ENCODE assay signal across 33 cellular contexts in the genomic region with DNA sequence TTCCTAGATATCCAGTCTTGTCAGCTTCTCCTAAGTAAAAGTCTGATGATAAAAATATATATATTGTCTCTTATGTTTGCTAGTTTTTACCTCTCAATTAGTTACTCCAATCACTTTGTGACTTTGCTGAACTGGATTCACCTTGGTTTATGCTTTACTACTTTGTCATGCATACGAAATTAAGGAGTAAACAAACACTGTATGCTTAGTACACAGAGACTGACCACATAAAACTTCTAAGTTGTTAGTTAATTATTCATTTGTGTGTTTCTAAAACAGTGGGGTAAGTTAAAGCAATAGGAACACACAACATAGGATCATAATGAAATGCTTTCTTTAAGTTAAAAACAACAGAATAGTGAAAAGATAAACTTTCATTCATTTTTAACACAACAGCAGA.
DNase-seq lines count a peak whose midpoint lies in the region; ATAC-seq, FAIRE-seq and TF ChIP-seq lines count a peak whose summit lies in the region.
"Had no signal": no experiment of that assay in that cellular context is flagged by ENCODE, and none has a peak within 500 bp of the region (broad histone marks: within the 10 kb centered on the region; RNA-seq: fewer than 3 reads in every experiment).

No MANE protein-coding gene starts in this region.

- DNase-seq in GM12878 (ENCODE audit: low read depth, low spot score) (no peak), MCF 10A (ENCODE audit: unreplicated experiment) (no peak)
- DNase-seq in activated naive CD4-positive, alpha-beta T cell treated with anti-CD3 and anti-CD28 coated beads for 36 hours = no peak
- DNase-seq: ACHN; activated CD4-positive, alpha-beta T cell treated with anti-CD3 and anti-CD28 coated beads for 48 hours; activated CD8-positive, alpha-beta memory T cell treated with anti-CD3 and anti-CD28 coated beads for 24 hours; activated gamma-delta T cell; activated T-cell treated with anti-CD3 and anti-CD28 coated beads, Interleukin-2, amount 50 U/mL, for 1 hour; BE2C; CD8-positive, alpha-beta memory T cell; central memory CD4-positive, alpha-beta T cell; GDM1; NCI-H1417 treated with DMSO at 0.1 percent for 48 hours; NCI-H2081 treated with DMSO at 0.1 percent for 48 hours; NCI-H226; NCI-H69; nephron progenitor cell; ovary; Peyer's patch; retina; SIG-M5; SW 1271; T-helper 9 cell; WERI-Rb-1 had no signal

- FAIRE-seq in GM12878 (lab: Jason Lieb, UNC) = no peak
- FAIRE-seq: astrocyte, frontal cortex, H54 had no signal

- no peak for TF ChIP-seq RAD21 in GM12878 (IDR thresholded peaks at IDR 0.05; ENCODE audit: insufficient read depth, low read depth, low read length)

- H2AFZ ChIP-seq in GM12878 (ENCODE audit: control insufficient read depth, low read depth, low read length) = no peak overlapping the region

- no peaks in the 10 kb centered on the region for H4K20me1 ChIP-seq in GM12878 (ENCODE audit: control insufficient read depth, insufficient read depth)

- CTCF ChIA-PET in GM12878 (lab: Yijun Ruan, JAX) (interaction anchor here (1.4 kb wide), 1 partner anchor 9 kb away, joined by 5 read pairs; no protein-coding TSS in a partner anchor), MCF 10A (lab: Yijun Ruan, JAX) (interaction anchor here (1.2 kb wide), 1 partner anchor 11 kb away, joined by 4 read pairs; no protein-coding TSS in a partner anchor)
- CTCF ChIA-PET in activated naive CD4-positive, alpha-beta T cell treated with anti-CD3 and anti-CD28 coated beads for 36 hours (lab: Charles Lee) = no interaction called here

- no peak overlapping the region for H3K27ac ChIP-seq in GM12878 (ENCODE audit: control insufficient read depth, insufficient read depth)
- H3K27ac ChIP-seq: KMS-11, ovary, Peyer's patch, tibial nerve, WERI-Rb-1 had no signal

- SMC1A ChIA-PET in GM12878 (lab: Charles Lee; ENCODE audit: uncharacterized antibody, unreplicated experiment) = interaction anchor here (0.7 to 3.4 kb wide), 11 partner anchors 10 to 135 kb away, joined by 3 to 30 read pairs (median 3); no protein-coding TSS in a partner anchor

- WGBS in GM12878 (ENCODE audit: insufficient coverage, insufficient replicate concordance, low lambda C conversion rate, missing lambda C conversion rate) = 7% methylated on average over 1 of the region's 1 CpG

- H3K4me1 Mint-ChIP-seq in MCF 10A (ENCODE audit: insufficient read depth, unreplicated experiment) = peaks cover 6% of the 10 kb centered on the region
- H3K4me1 Mint-ChIP-seq in activated naive CD4-positive, alpha-beta T cell treated with anti-CD3 and anti-CD28 coated beads for 36 hours (ENCODE audit: low read depth) = no peaks in the 10 kb centered on the region
- H3K4me1 Mint-ChIP-seq: CD8-positive, alpha-beta memory T cell; nephron progenitor cell had no signal

- no TSS peak for BruUV-seq in GM12878 (replicated peaks; lab: Mats Ljungman, UMichigan)
- no TSS peak for BruUV-seq in MCF 10A (replicated peaks; lab: Mats Ljungman, UMichigan)

- H3K27me3 Mint-ChIP-seq in MCF 10A (ENCODE audit: insufficient read depth, unreplicated experiment) = peaks cover 4% of the 10 kb centered on the region
- no peaks in the 10 kb centered on the region for H3K27me3 Mint-ChIP-seq in activated naive CD4-positive, alpha-beta T cell treated with anti-CD3 and anti-CD28 coated beads for 36 hours (ENCODE audit: low read depth)
- H3K27me3 Mint-ChIP-seq: CD8-positive, alpha-beta memory T cell had no signal

- no peaks in the 10 kb centered on the region for H3K9me3 Mint-ChIP-seq in MCF 10A (ENCODE audit: unreplicated experiment)
- H3K9me3 Mint-ChIP-seq in activated naive CD4-positive, alpha-beta T cell treated with anti-CD3 and anti-CD28 coated beads for 36 hours = peaks cover under 1% of the 10 kb centered on the region

- no peak overlapping the region for H3K4me3 ChIP-seq in GM12878
- H3K4me3 ChIP-seq: ovary, Peyer's patch, tibial nerve had no signal

- in situ Hi-C loops in GM12878 (cut with MboI) = no loop called here

- no peaks in the 10 kb centered on the region for H3K9me3 ChIP-seq in GM12878 (replicated peaks; ENCODE audit: control insufficient read depth, insufficient read depth, low read length)
- H3K9me3 ChIP-seq: BE2C, ovary, Peyer's patch had no signal

- TF ChIP-seq EP300 in GM12878 (IDR thresholded peaks at IDR 0.05; ENCODE audit: borderline replicate concordance in 1 of 2, control insufficient read depth in 1 of 2, low read depth in 2 of 2, low read length in 2 of 2) = no peak

- H3K79me2 ChIP-seq in GM12878 (ENCODE audit: control insufficient read depth, insufficient read depth, low read length) = no peaks in the 10 kb centered on the region

- no peak overlapping the region for H3K4me2 ChIP-seq in GM12878 (ENCODE audit: control insufficient read depth, insufficient read depth)
- H3K4me2 ChIP-seq: KMS-11 had no signal

- intact Hi-C loops in GM12878 (cut with micrococcal nuclease; ENCODE audit: unreplicated experiment) = no loop called here
- intact Hi-C loops in MCF 10A (cut with micrococcal nuclease) = no loop called here
- intact Hi-C loops in activated naive CD4-positive, alpha-beta T cell treated with anti-CD3 and anti-CD28 coated beads for 36 hours (cut with micrococcal nuclease) = no loop called here

- H3K36me3 Mint-ChIP-seq in MCF 10A (ENCODE audit: insufficient read depth, unreplicated experiment) = no peaks in the 10 kb centered on the region
- H3K36me3 Mint-ChIP-seq in activated naive CD4-positive, alpha-beta T cell treated with anti-CD3 and anti-CD28 coated beads for 36 hours (ENCODE audit: low read depth) = no peaks in the 10 kb centered on the region
- H3K36me3 Mint-ChIP-seq: CD8-positive, alpha-beta memory T cell had no signal

- POLR2A ChIA-PET in GM12878 (lab: Charles Lee) (interaction anchor here (1.0 to 1.4 kb wide), 2 partner anchors 11 to 18 kb away, joined by 4 to 5 read pairs; no protein-coding TSS in a partner anchor), MCF 10A (lab: Yijun Ruan, JAX) (interaction anchor here (1.2 kb wide), 1 partner anchor 9 kb away, joined by 3 read pairs; no protein-coding TSS in a partner anchor)

- ATAC-seq in GM18858 (IDR thresholded peaks at IDR 0.05; ENCODE audit: unreplicated experiment) = peak; percentile 47
- peak; percentile 69 for ATAC-seq in GM21447 (IDR thresholded peaks at IDR 0.05; ENCODE audit: unreplicated experiment)
- ATAC-seq in HG03135 (IDR thresholded peaks at IDR 0.05; ENCODE audit: unreplicated experiment) = peak; percentile 83
- peak; percentile 29; the same call in 2 of the 3 replicates for ATAC-seq in GM12878
- no peak for ATAC-seq in esophagus mucosa

- H3K36me3 ChIP-seq in GM12878 (ENCODE audit: control insufficient read depth in 2 of 2, insufficient read depth in 2 of 2, low read length in 1 of 2) = no peaks in the 10 kb centered on the region
- H3K36me3 ChIP-seq: BE2C, ovary, Peyer's patch, tibial nerve, WERI-Rb-1 had no signal

- no peak for TF ChIP-seq POLR2A in GM12878 (IDR thresholded peaks at IDR 0.05; ENCODE audit: low read depth, low read length)

- no peaks in the 10 kb centered on the region for H3K27me3 ChIP-seq in GM12878 (replicated peaks in 1 of 2; ENCODE audit: control insufficient read depth in 2 of 2, insufficient read depth in 2 of 2, low read length in 1 of 2)
- H3K27me3 ChIP-seq: BE2C, ovary, Peyer's patch, tibial nerve had no signal

- H3K9ac ChIP-seq in GM12878 (ENCODE audit: control insufficient read depth, insufficient read depth, low read length) = no peak overlapping the region
- H3K9ac ChIP-seq: KMS-11 had no signal

- no peaks in the 10 kb centered on the region for H3K4me1 ChIP-seq in GM12878 (ENCODE audit: control insufficient read depth, insufficient read depth, low read length)
- H3K4me1 ChIP-seq: BE2C, Peyer's patch, tibial nerve had no signal

- TF ChIP-seq CTCF in GM12878 (IDR thresholded peaks at IDR 0.05 in 2 of 3, conservative IDR thresholded peaks at IDR 0.05 in 1 of 3; ENCODE audit: control insufficient read depth in 2 of 3, extremely low read depth in 1 of 3, insufficient read depth in 1 of 3, low read depth in 3 of 3, low read length in 3 of 3) (no peak), MCF 10A (IDR thresholded peaks at IDR 0.05; ENCODE audit: unreplicated experiment) (no peak)

- no peak overlapping the region for H3K27ac Mint-ChIP-seq in MCF 10A (ENCODE audit: low read depth, unreplicated experiment)
- no peak overlapping the region for H3K27ac Mint-ChIP-seq in activated naive CD4-positive, alpha-beta T cell treated with anti-CD3 and anti-CD28 coated beads for 36 hours
- H3K27ac Mint-ChIP-seq: CD8-positive, alpha-beta memory T cell; nephron progenitor cell had no signal

- H3K4me3 Mint-ChIP-seq in MCF 10A (ENCODE audit: unreplicated experiment) = no peak overlapping the region
- H3K4me3 Mint-ChIP-seq in activated naive CD4-positive, alpha-beta T cell treated with anti-CD3 and anti-CD28 coated beads for 36 hours = no peak overlapping the region
- H3K4me3 Mint-ChIP-seq: CD8-positive, alpha-beta memory T cell; nephron progenitor cell had no signal

- RAD21 ChIA-PET in GM12878 (lab: Charles Lee; ENCODE audit: unreplicated experiment) = interaction anchor here (1.9 kb wide), 1 partner anchor 17 kb away, joined by 4 read pairs; no protein-coding TSS in a partner anchor

TF ChIP-seq in GM12878, 131 proteins besides CTCF, POLR2A, EP300 and RAD21:
- TF ChIP-seq, protein P1, sequence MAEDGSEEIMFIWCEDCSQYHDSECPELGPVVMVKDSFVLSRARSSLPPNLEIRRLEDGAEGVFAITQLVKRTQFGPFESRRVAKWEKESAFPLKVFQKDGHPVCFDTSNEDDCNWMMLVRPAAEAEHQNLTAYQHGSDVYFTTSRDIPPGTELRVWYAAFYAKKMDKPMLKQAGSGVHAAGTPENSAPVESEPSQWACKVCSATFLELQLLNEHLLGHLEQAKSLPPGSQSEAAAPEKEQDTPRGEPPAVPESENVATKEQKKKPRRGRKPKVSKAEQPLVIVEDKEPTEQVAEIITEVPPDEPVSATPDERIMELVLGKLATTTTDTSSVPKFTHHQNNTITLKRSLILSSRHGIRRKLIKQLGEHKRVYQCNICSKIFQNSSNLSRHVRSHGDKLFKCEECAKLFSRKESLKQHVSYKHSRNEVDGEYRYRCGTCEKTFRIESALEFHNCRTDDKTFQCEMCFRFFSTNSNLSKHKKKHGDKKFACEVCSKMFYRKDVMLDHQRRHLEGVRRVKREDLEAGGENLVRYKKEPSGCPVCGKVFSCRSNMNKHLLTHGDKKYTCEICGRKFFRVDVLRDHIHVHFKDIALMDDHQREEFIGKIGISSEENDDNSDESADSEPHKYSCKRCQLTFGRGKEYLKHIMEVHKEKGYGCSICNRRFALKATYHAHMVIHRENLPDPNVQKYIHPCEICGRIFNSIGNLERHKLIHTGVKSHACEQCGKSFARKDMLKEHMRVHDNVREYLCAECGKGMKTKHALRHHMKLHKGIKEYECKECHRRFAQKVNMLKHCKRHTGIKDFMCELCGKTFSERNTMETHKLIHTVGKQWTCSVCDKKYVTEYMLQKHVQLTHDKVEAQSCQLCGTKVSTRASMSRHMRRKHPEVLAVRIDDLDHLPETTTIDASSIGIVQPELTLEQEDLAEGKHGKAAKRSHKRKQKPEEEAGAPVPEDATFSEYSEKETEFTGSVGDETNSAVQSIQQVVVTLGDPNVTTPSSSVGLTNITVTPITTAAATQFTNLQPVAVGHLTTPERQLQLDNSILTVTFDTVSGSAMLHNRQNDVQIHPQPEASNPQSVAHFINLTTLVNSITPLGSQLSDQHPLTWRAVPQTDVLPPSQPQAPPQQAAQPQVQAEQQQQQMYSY (CRISPR knock-in tag; IDR thresholded peaks at IDR 0.05) = no peak
